ENCODE assay signal across 8 cellular contexts in the genomic region with DNA sequence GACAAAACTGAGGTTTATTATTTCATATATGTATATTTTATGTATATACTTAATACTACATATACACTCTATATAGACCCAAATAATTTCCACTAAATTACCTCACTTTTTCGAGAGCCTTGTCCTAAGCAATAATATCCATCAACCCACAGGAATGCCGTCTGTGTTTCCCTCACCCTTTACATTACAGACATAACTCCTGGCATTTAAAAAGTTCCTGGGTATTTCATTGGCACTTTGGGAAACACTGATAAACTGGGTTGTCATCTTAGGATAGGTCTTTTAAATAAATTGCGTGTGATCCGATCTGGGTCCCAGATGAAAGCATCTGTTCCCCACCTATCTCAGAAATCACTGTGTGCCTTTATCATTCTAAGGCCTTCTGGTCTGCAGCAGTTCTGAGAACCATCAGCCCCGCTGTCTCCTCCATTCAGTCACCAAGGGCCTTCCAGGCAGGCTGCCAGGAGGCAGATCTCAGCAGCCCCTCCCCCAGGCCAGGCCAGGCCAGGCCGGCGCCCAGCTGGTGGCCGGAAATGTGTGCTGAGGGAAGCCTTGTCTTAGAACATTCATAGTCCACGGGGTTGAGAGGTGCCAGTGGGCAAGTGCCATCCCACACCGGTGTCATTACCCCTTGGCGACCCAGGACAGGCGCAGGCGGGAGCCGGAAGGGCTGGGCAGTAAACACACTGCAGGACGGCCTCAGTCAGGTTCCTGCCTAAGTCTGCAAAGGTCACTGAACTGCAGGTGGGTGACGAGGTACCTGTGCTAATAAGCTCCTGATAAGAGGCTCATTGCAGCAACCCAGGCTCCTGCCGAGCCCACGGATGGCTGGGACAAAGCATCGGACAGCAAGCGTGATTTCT. TPM values are rescaled to one million over a fixed set of nuclear protein-coding genes. Genes with fewer than 3 reads are reported as not detected.
DNase-seq lines count a peak whose midpoint lies in the region; ATAC-seq and TF ChIP-seq lines count a peak whose summit lies in the region.

No MANE protein-coding gene starts in this region.

- H3K27me3 ChIP-seq in WERI-Rb-1 (ENCODE audit: insufficient read depth, low read depth, severe bottlenecking) (no peaks in the 10 kb centered on the region), esophagus muscularis mucosa (peaks cover 0 to 95% (median 43%) of the 10 kb centered on the region in 4 donors)

- H3K4me3 ChIP-seq in WERI-Rb-1 (ENCODE audit: low read depth, low read length) (no peak overlapping the region), esophagus muscularis mucosa (no peak overlapping the region)

- peaks cover 34% of the 10 kb centered on the region for H3K27me3 Mint-ChIP-seq in type B pancreatic cell

- WGBS in esophagus muscularis mucosa, result 41% methylated on average over 16 of the region's 20 CpGs

- H3K36me3 ChIP-seq in WERI-Rb-1 (no peaks in the 10 kb centered on the region), esophagus muscularis mucosa (no peaks in the 10 kb centered on the region)

- TF ChIP-seq POLR2A in esophagus muscularis mucosa (IDR thresholded peaks at IDR 0.05; ENCODE audit: low read depth), result no peak

- H3K27ac Mint-ChIP-seq in type B pancreatic cell, result peak overlapping the region; percentile 53

- TF ChIP-seq EP300 in esophagus muscularis mucosa (IDR thresholded peaks at IDR 0.05), result no peak

- DNase-seq in NCI-H82 (lab: John Stamatoyannopoulos, UW) (peak; percentile 48), NCI-H82 treated with DMSO at 0.1 percent for 48 hours (lab: John Stamatoyannopoulos, UW; ENCODE audit: unreplicated experiment) (no peak), WERI-Rb-1 (peak; percentile 89), iPS-NIHi7 (ENCODE audit: extremely low spot score) (peak; percentile 80), type B pancreatic cell (ENCODE audit: extremely low spot score, unreplicated experiment) (no peak), NAMALWA (ENCODE audit: low spot score) (no peak), esophagus muscularis mucosa (ENCODE audit: extremely low spot score) (no peak)

- ATAC-seq in HG02870 (IDR thresholded peaks at IDR 0.05; ENCODE audit: unreplicated experiment), result no peak

- H3K4me1 ChIP-seq in esophagus muscularis mucosa, result peaks cover 18 to 40% (median 31%) of the 10 kb centered on the region in 4 donors

- H3K9me3 ChIP-seq in WERI-Rb-1 (ENCODE audit: severe bottlenecking), result no peaks in the 10 kb centered on the region
- no peaks in the 10 kb centered on the region for H3K9me3 ChIP-seq in esophagus muscularis mucosa

- H3K4me1 Mint-ChIP-seq in type B pancreatic cell (ENCODE audit: unreplicated experiment), result peaks cover 26% of the 10 kb centered on the region

- H3K27ac ChIP-seq in WERI-Rb-1, result peak overlapping the region; percentile 72
- H3K27ac ChIP-seq in esophagus muscularis mucosa (replicated peaks in 1 of 4), result no peak overlapping the region

- TF ChIP-seq CTCF in WERI-Rb-1 (IDR thresholded peaks at IDR 0.05; ENCODE audit: low read depth, low read length) (no peak), type B pancreatic cell (conservative IDR thresholded peaks at IDR 0.05) (no peak), esophagus muscularis mucosa (IDR thresholded peaks at IDR 0.05) (no peak)

- peak overlapping the region; percentile 32 for H3K4me3 Mint-ChIP-seq in type B pancreatic cell

- intact Hi-C loops in esophagus muscularis mucosa (cut with DNase I), result no loop called here

- no peaks in the 10 kb centered on the region for H3K36me3 Mint-ChIP-seq in type B pancreatic cell

- H3K9me3 Mint-ChIP-seq in type B pancreatic cell, result no peaks in the 10 kb centered on the region

RNA-seq across cellular contexts. Expression of a gene that starts 3.3 kb away (rescaled TPM):
- 1.7 and 3.5 TPM in 2 replicates for total RNA-seq in type B pancreatic cell (ENCODE audit: low replicate concordance)
- not detected for total RNA-seq in esophagus muscularis mucosa

RNA-seq across cellular contexts. Expression of a gene that starts 25.4 kb away (rescaled TPM):
- total RNA-seq in type B pancreatic cell (ENCODE audit: low replicate concordance) (21.5 and 24.6 TPM in 2 replicates), esophagus muscularis mucosa (10 to 100 TPM; 12.2 to 18.6 (median 14.1) TPM)

RNA-seq across cellular contexts. Expression of a gene that starts 59.6 kb away (rescaled TPM):
- total RNA-seq in type B pancreatic cell (ENCODE audit: low replicate concordance) (299 and 439 TPM in 2 replicates), esophagus muscularis mucosa (10 to 100 TPM; 54.4 to 92.7 (median 62.0) TPM)

Comparison
In these comparisons a context has a peak if more than half of its experiments do, and no peak if none do; other contexts are left out.
1. DNase-seq: peak in NCI-H82 (single experiment), WERI-Rb-1 (single experiment) and iPS-NIHi7 (single experiment); none in NCI-H82 treated with DMSO at 0.1 percent for 48 hours (single experiment), type B pancreatic cell (single experiment), NAMALWA (single experiment) and esophagus muscularis mucosa (single experiment).